Comparison of ENCODE assay signal across 28 cellular contexts in genomic region chr3:161296814-161297213, GRCh38.
"Had no signal": no experiment of that assay in that cellular context is flagged by ENCODE, and none has a peak within 500 bp of the region (broad histone marks: within the 10 kb centered on the region; RNA-seq: fewer than 3 reads in every experiment).

No MANE protein-coding gene starts in this region.

- H3K4me3 Mint-ChIP-seq: activated CD4-positive, alpha-beta memory T cell treated with anti-CD3 and anti-CD28 coated beads, Interleukin-2, amount 10 ng/mL, durations not matched to agents 7 days and 5 days; activated CD8-positive, alpha-beta memory T cell treated with anti-CD3 and anti-CD28 coated beads, Interleukin-2, amount 10 ng/mL, durations not matched to agents 7 days and 5 days; activated naive CD8-positive, alpha-beta T cell treated with anti-CD3 and anti-CD28 coated beads, Interleukin-2, amount 10 ng/mL, durations not matched to agents 7 days and 5 days; activated T-cell treated with anti-CD3 and anti-CD28 coated beads, Interleukin-2, amount 50 U/mL, for 72 hours; activated T-helper 17 cell treated with anti-CD3 and anti-CD28 coated beads, Interleukin-2, amount 50 U/mL, for 72 hours; central memory CD8-positive, alpha-beta T cell had no signal

- H3K27ac Mint-ChIP-seq: activated CD4-positive, alpha-beta memory T cell treated with anti-CD3 and anti-CD28 coated beads, Interleukin-2, amount 10 ng/mL, durations not matched to agents 7 days and 5 days; activated CD8-positive, alpha-beta memory T cell treated with anti-CD3 and anti-CD28 coated beads, Interleukin-2, amount 10 ng/mL, durations not matched to agents 7 days and 5 days; activated naive CD8-positive, alpha-beta T cell treated with anti-CD3 and anti-CD28 coated beads, Interleukin-2, amount 10 ng/mL, durations not matched to agents 7 days and 5 days; activated T-cell treated with anti-CD3 and anti-CD28 coated beads, Interleukin-2, amount 50 U/mL, for 72 hours; activated T-helper 17 cell treated with anti-CD3 and anti-CD28 coated beads, Interleukin-2, amount 50 U/mL, for 72 hours had no signal

- ATAC-seq: activated CD8-positive, alpha-beta memory T cell treated with anti-CD3 and anti-CD28 coated beads, Interleukin-2, amount 10 ng/mL, durations not matched to agents 7 days and 5 days; activated T-cell treated with anti-CD3 and anti-CD28 coated beads, Interleukin-2, amount 50 U/mL, for 72 hours; activated T-helper 17 cell treated with anti-CD3 and anti-CD28 coated beads, Interleukin-2, amount 50 U/mL, for 72 hours had no signal

- H3K4me1 Mint-ChIP-seq: activated CD4-positive, alpha-beta memory T cell treated with anti-CD3 and anti-CD28 coated beads, Interleukin-2, amount 10 ng/mL, durations not matched to agents 7 days and 5 days; activated CD8-positive, alpha-beta memory T cell treated with anti-CD3 and anti-CD28 coated beads, Interleukin-2, amount 10 ng/mL, durations not matched to agents 7 days and 5 days; activated naive CD8-positive, alpha-beta T cell treated with anti-CD3 and anti-CD28 coated beads, Interleukin-2, amount 10 ng/mL, durations not matched to agents 7 days and 5 days; activated T-helper 17 cell treated with anti-CD3 and anti-CD28 coated beads, Interleukin-2, amount 50 U/mL, for 72 hours; central memory CD8-positive, alpha-beta T cell had no signal

- DNase-seq: activated CD4-positive, alpha-beta memory T cell treated with anti-CD3 and anti-CD28 coated beads, Interleukin-2, amount 10 ng/mL, durations not matched to agents 7 days and 5 days; activated CD4-positive, alpha-beta T cell treated with anti-CD3 and anti-CD28 coated beads for 1 hour; activated CD4-positive, alpha-beta T cell treated with anti-CD3 and anti-CD28 coated beads for 48 hours; activated CD4-positive, CD25-positive, alpha-beta regulatory T cell; activated CD8-positive, alpha-beta memory T cell treated with anti-CD3 and anti-CD28 coated beads for 24 hours; activated CD8-positive, alpha-beta memory T cell treated with anti-CD3 and anti-CD28 coated beads, Interleukin-2, amount 10 ng/mL, durations not matched to agents 7 days and 5 days; activated CD8-positive, alpha-beta memory T cell treated with anti-CD3 and anti-CD28 coated beads, Interleukin-2, amount 50 U/mL, for 48 hours; activated effector memory CD4-positive, alpha-beta T cell treated with anti-CD3 and anti-CD28 coated beads, Interleukin-2, amount 50 U/mL, for 16 hours; activated naive CD4-positive, alpha-beta T cell; activated naive CD4-positive, alpha-beta T cell treated with anti-CD3 and anti-CD28 coated beads, Interleukin-2, amount 50 U/mL, for 16 hours; activated naive CD8-positive, alpha-beta T cell treated with anti-CD3 and anti-CD28 coated beads, Interleukin-2, amount 10 ng/mL, durations not matched to agents 7 days and 5 days; activated T-cell treated with anti-CD3 and anti-CD28 coated beads, Interleukin-2, amount 50 U/mL, for 72 hours; amygdala; MM.1S; NCI-H1092 treated with DMSO at 0.1 percent for 48 hours; NCI-H1417; NCI-H146; NCI-H1930; NCI-H2081 treated with DMSO at 0.1 percent for 48 hours; NCI-H510A treated with DMSO at 0.1 percent for 48 hours; NCI-H748 treated with DMSO at 0.1 percent for 48 hours; Right ventricle myocardium superior; SW 1271; T-helper 1 cell; T-helper 2 cell; T-helper 9 cell had no signal
